10 cellular contexts compared by ENCODE assay signal in genomic region chr3:72176537-72177041, GRCh38.
DNase-seq lines count a peak whose midpoint lies in the region; ATAC-seq and TF ChIP-seq lines count a peak whose summit lies in the region.
"Had no signal": no experiment of that assay in that cellular context is flagged by ENCODE, and none has a peak within 500 bp of the region (broad histone marks: within the 10 kb centered on the region; RNA-seq: fewer than 3 reads in every experiment).

No MANE protein-coding gene starts in this region.

- H3K27ac ChIP-seq in left ventricle myocardium inferior (replicated peaks) = no peak overlapping the region
- H3K27ac ChIP-seq in coronary artery = peak overlapping the region; percentile 19 to 57
- peak overlapping the region; percentile 62 for H3K27ac ChIP-seq in vagina
- H3K27ac ChIP-seq: A549 had no signal

- no peak for TF ChIP-seq POLR2A in vagina (IDR thresholded peaks at IDR 0.05)

- H3K36me3 ChIP-seq in left ventricle myocardium inferior (no peaks in the 10 kb centered on the region), vagina (no peaks in the 10 kb centered on the region)

- H3K4me3 ChIP-seq in left ventricle myocardium inferior (peak overlapping the region; percentile 42), coronary artery (peak overlapping the region; percentile 64), vagina (peak overlapping the region in 1 of 2 donors; percentile 18)
- H3K4me3 ChIP-seq: A549 had no signal

- intact Hi-C loops in left ventricle myocardium inferior (cut with micrococcal nuclease) = no loop called here
- intact Hi-C loops in left ventricle myocardium superior (cut with micrococcal nuclease) = no loop called here
- intact Hi-C loops in vagina (cut with DNase I) = no loop called here

- ATAC-seq in left ventricle myocardium superior (no peak), HG03439 (IDR thresholded peaks at IDR 0.05; ENCODE audit: unreplicated experiment) (peak; percentile 92)
- ATAC-seq: A549 had no signal

- H3K4me1 ChIP-seq in left ventricle myocardium inferior (peaks cover 38% of the 10 kb centered on the region), vagina (peaks cover 52% of the 10 kb centered on the region)
- H3K4me1 ChIP-seq: A549 had no signal

- DNase-seq in left ventricle myocardium inferior = no peak
- DNase-seq in left ventricle myocardium superior = no peak
- no peak for DNase-seq in coronary artery (ENCODE audit: low spot score)
- no peak for DNase-seq in vagina (ENCODE audit: extremely low spot score in 2 of 2)
- no peak for DNase-seq in NCI-H1436 treated with DMSO at 0.1 percent for 48 hours (lab: John Stamatoyannopoulos, UW)
- no peak for DNase-seq in globus pallidus (ENCODE audit: low spot score)
- DNase-seq in GM03348 (ENCODE audit: low spot score) = no peak
- DNase-seq: effector memory CD4-positive, alpha-beta T cell had no signal

- TF ChIP-seq CTCF in left ventricle myocardium inferior (IDR thresholded peaks at IDR 0.05; ENCODE audit: borderline replicate concordance) (no peak), coronary artery (IDR thresholded peaks at IDR 0.05) (no peak), vagina (IDR thresholded peaks at IDR 0.05) (no peak)

- H3K27me3 ChIP-seq in left ventricle myocardium inferior (ENCODE audit: low read depth) (peaks cover 12% of the 10 kb centered on the region), vagina (no peaks in the 10 kb centered on the region)

- no peaks in the 10 kb centered on the region for H3K9me3 ChIP-seq in left ventricle myocardium inferior (replicated peaks)
- H3K9me3 ChIP-seq in vagina = no peaks in the 10 kb centered on the region
- H3K9me3 ChIP-seq: A549 had no signal
